Comparison of ENCODE assay signal across 8 cellular contexts in the genomic region with DNA sequence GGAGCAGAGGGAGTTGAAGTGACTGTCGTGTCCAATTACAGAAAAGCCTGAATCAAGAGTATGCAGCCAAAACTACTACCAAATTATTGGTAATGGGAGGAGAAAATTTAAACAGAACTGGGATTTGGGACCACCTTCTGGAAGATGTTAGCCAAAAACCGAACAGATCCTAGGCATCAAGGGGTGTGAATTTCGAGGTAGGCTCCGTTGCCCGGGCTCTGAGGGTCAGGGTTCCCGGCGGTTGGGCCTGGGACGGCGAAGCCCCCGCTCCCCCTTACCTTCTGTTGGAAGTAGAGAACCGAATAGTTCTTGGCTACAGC. TPM values are rescaled to one million over a fixed set of nuclear protein-coding genes. Genes with fewer than 3 reads are reported as not detected.
A peak's percentile ranks its signal among the peaks of the same experiment; 100 is the strongest.
DNase-seq lines count a peak whose midpoint lies in the region; ATAC-seq and TF ChIP-seq lines count a peak whose summit lies in the region.

No MANE protein-coding gene starts in this region.

- no peaks in the 10 kb centered on the region for H3K36me3 ChIP-seq in duodenal mucosa (ENCODE audit: control insufficient read depth in 1 of 2, insufficient read depth in 2 of 2, low read length in 2 of 2)
- H3K36me3 ChIP-seq in neural progenitor cell = no peaks in the 10 kb centered on the region

- H3K27ac Mint-ChIP-seq in neural progenitor cell = peak overlapping the region; percentile 34

- H3K36me3 Mint-ChIP-seq in neural progenitor cell = no peaks in the 10 kb centered on the region

- H3K4me3 ChIP-seq in LNCaP clone FGC (ENCODE audit: low read depth, low read length) (peak overlapping the region; percentile 86), duodenal mucosa (ENCODE audit: low read depth in 1 of 2, low read length in 2 of 2) (peak overlapping the region; percentile 84 to 93), neural progenitor cell (peak overlapping the region; percentile 67)

- peak; percentile 4 for ATAC-seq in GM18517 (IDR thresholded peaks at IDR 0.05; ENCODE audit: unreplicated experiment)

- no peaks in the 10 kb centered on the region for H3K27me3 ChIP-seq in duodenal mucosa (ENCODE audit: control insufficient read depth in 1 of 2, insufficient read depth in 2 of 2, low read length in 2 of 2)
- H3K27me3 ChIP-seq in neural progenitor cell = no peaks in the 10 kb centered on the region

- H3K9ac ChIP-seq in duodenal mucosa (ENCODE audit: low read depth in 1 of 2, low read length in 2 of 2) = peak overlapping the region; percentile 94 to 98
- peak overlapping the region; percentile 39 for H3K9ac ChIP-seq in neural progenitor cell

- H3K9me3 Mint-ChIP-seq in neural progenitor cell = no peaks in the 10 kb centered on the region

- H4K20me1 ChIP-seq in neural progenitor cell (ENCODE audit: low read depth) = no peaks in the 10 kb centered on the region

- H3K27ac ChIP-seq in duodenal mucosa (ENCODE audit: low read depth, low read length) (peak overlapping the region; percentile 79), neural progenitor cell (no peak overlapping the region)

- peaks cover 28% of the 10 kb centered on the region for H3K4me1 Mint-ChIP-seq in neural progenitor cell

- no peak for DNase-seq in LNCaP clone FGC (ENCODE audit: low read depth)
- no peak for DNase-seq in neural progenitor cell (ENCODE audit: low spot score)
- no peak for DNase-seq in dermis blood vessel endothelial cell
- DNase-seq in NCI-H774 (lab: John Stamatoyannopoulos, UW) = no peak
- no peak for DNase-seq in D341Med (ENCODE audit: low spot score)
- no peak for DNase-seq in OCI-M1 (lab: John Stamatoyannopoulos, UW)

- H3K4me2 ChIP-seq in neural progenitor cell = peak overlapping the region; percentile 92

- H3F3A ChIP-seq in neural progenitor cell (ENCODE audit: low read depth) = peaks cover 18% of the 10 kb centered on the region

- no peak for TF ChIP-seq CTCF in LNCaP clone FGC (IDR thresholded peaks at IDR 0.05; ENCODE audit: control insufficient read depth, extremely low read depth, insufficient read depth)
- TF ChIP-seq CTCF in neural progenitor cell (IDR thresholded peaks at IDR 0.05) = no peak

- peaks cover 58% of the 10 kb centered on the region for H3K79me2 ChIP-seq in neural progenitor cell (ENCODE audit: low read depth)

- peaks cover 2% of the 10 kb centered on the region for H3K27me3 Mint-ChIP-seq in neural progenitor cell (ENCODE audit: insufficient read depth, low read depth)

- H2AFZ ChIP-seq in neural progenitor cell (replicated peaks) = peak overlapping the region; percentile 90

- H3K9me3 ChIP-seq in duodenal mucosa (ENCODE audit: control insufficient read depth in 1 of 2, low read length in 2 of 2) (no peaks in the 10 kb centered on the region), neural progenitor cell (ENCODE audit: low read depth) (no peaks in the 10 kb centered on the region)

- H3K4me1 ChIP-seq in duodenal mucosa (ENCODE audit: control insufficient read depth in 1 of 2, insufficient read depth in 2 of 2, low read length in 2 of 2) (peaks cover 17 to 27% of the 10 kb centered on the region in 2 donors), neural progenitor cell (peaks cover 19% of the 10 kb centered on the region)

- H3K4me3 Mint-ChIP-seq in neural progenitor cell = peak overlapping the region; percentile 97

RNA-seq across cellular contexts. Expression of a gene that starts 0.3 kb away (rescaled TPM):
- total RNA-seq in neural progenitor cell (ENCODE audit: low replicate concordance) = 35.2 and 67.4 TPM in 2 replicates
- total RNA-seq in dermis blood vessel endothelial cell = 282 and 333 TPM in 2 replicates

RNA-seq across cellular contexts. Expression of a gene that starts 1.6 kb away (rescaled TPM):
- total RNA-seq in neural progenitor cell (ENCODE audit: low replicate concordance) (19.9 and 47.7 TPM in 2 replicates), dermis blood vessel endothelial cell (4.6 and 12.8 TPM in 2 replicates)
